Comparison of ENCODE assay signal across 13 cellular contexts in the genomic region with DNA sequence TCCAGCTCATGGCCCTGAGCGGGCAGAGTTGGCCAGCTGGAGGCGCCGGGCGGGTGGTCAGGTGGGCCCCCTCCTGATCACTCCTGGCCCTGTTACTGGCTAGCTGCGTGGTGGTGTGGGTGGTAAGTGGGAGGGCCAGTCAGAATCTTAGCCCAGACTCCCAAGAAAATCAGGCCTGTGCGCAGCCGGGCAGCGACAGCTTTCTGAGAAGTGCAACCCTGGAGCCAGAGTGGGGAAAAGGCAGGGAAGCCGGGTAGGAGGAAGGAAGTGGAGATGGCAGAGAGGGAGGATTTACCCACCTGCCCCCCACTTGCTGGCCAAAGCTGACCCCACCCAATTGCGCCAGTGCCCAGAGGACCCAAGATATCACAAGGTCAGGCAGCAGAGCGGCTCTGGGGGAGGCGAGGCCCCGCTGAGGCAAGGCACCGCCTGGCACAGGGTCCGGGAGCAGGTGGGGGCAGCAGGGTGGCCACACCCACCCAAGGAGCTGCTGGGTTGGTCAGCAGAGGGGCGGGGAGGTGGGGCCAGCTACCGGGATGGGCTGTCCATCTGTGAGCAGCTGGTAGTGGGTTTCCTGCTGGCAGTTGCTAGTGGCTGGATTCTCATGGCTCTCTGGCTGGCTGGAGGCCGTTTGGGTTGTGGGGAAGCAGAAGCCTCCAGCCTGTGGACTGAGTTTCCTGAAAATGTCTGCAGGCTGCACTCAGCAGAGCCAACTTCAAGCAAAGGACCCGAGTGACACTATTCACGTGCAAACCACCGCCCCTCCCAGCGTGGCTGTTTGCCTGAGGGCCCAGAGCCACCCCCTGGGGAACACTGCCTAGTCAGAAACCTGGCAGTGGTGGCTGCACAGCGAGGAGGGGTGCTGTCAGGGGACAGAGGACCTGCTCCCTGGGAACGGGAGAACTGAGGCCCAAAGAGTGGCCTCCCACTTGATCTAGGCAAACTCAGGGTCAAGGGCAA.
DNase-seq lines count a peak whose midpoint lies in the region; ATAC-seq and TF ChIP-seq lines count a peak whose summit lies in the region.
"Had no signal": no experiment of that assay in that cellular context is flagged by ENCODE, and none has a peak within 500 bp of the region (broad histone marks: within the 10 kb centered on the region; RNA-seq: fewer than 3 reads in every experiment).

No MANE protein-coding gene starts in this region.

- no peak overlapping the region for H3K4me3 ChIP-seq in testis
- H3K4me3 ChIP-seq: psoas muscle had no signal

- H3K36me3 ChIP-seq in testis (ENCODE audit: low read depth, missing control alignments), result no peaks in the 10 kb centered on the region
- H3K36me3 ChIP-seq: brain microvascular endothelial cell had no signal

- H3K4me1 Mint-ChIP-seq in stimulated activated memory B cell treated with anti-CD40 and anti-IgM and Interleukin-4, amounts not matched to agents 10 μg/mL and 1 μg/mL and 100 μg/mL, for 72 hours, result peaks cover 8% of the 10 kb centered on the region

- ATAC-seq in stimulated activated memory B cell treated with anti-CD40 and anti-IgM and Interleukin-4, amounts not matched to agents 10 μg/mL and 1 μg/mL and 100 μg/mL, for 72 hours, result no peak
- ATAC-seq: psoas muscle had no signal

- H3K4me1 ChIP-seq in testis, result peaks cover 23% of the 10 kb centered on the region
- H3K4me1 ChIP-seq: psoas muscle had no signal

- H3K27ac Mint-ChIP-seq in stimulated activated memory B cell treated with anti-CD40 and anti-IgM and Interleukin-4, amounts not matched to agents 10 μg/mL and 1 μg/mL and 100 μg/mL, for 72 hours, result no peak overlapping the region

- H3K9me3 Mint-ChIP-seq in stimulated activated memory B cell treated with anti-CD40 and anti-IgM and Interleukin-4, amounts not matched to agents 10 μg/mL and 1 μg/mL and 100 μg/mL, for 72 hours, result no peaks in the 10 kb centered on the region

- TF ChIP-seq CTCF in testis (IDR thresholded peaks at IDR 0.05), result no peak

- peaks cover 60% of the 10 kb centered on the region for H3K27me3 Mint-ChIP-seq in stimulated activated memory B cell treated with anti-CD40 and anti-IgM and Interleukin-4, amounts not matched to agents 10 μg/mL and 1 μg/mL and 100 μg/mL, for 72 hours

- H3K27me3 ChIP-seq in testis, result no peaks in the 10 kb centered on the region
- H3K27me3 ChIP-seq: brain microvascular endothelial cell had no signal

- H3K4me3 Mint-ChIP-seq in stimulated activated memory B cell treated with anti-CD40 and anti-IgM and Interleukin-4, amounts not matched to agents 10 μg/mL and 1 μg/mL and 100 μg/mL, for 72 hours, result no peak overlapping the region

- DNase-seq in NCI-H345 (lab: John Stamatoyannopoulos, UW) (peak; percentile 5), NCI-H345 treated with DMSO at 0.1 percent for 48 hours (lab: John Stamatoyannopoulos, UW; ENCODE audit: unreplicated experiment) (no peak), SHP77 treated with DMSO at 0.1 percent for 48 hours (lab: John Stamatoyannopoulos, UW) (peak; percentile 11), kidney glomerular epithelial cell (lab: John Stamatoyannopoulos, UW) (peak; percentile 34), testis (peak; percentile 79), DMS53 treated with DMSO at 0.1 percent for 48 hours (lab: John Stamatoyannopoulos, UW; ENCODE audit: unreplicated experiment) (no peak), glomerular visceral epithelial cell (ENCODE audit: extremely low spot score) (no peak)
- DNase-seq: activated T-cell treated with anti-CD3 and anti-CD28 coated beads for 4 hours, brain microvascular endothelial cell, T1000 had no signal

- WGBS in testis, 2 donors, result 48 to 64% methylated on average over 15 to 21 of the region's 24 CpGs

- H3K9me3 ChIP-seq in testis, result no peaks in the 10 kb centered on the region
- H3K9me3 ChIP-seq: psoas muscle had no signal

- intact Hi-C loops in testis (cut with DNase I; ENCODE audit: low total_unique reads), result loop anchor here (10.0 kb wide), 2 partner anchors 59 to 209 kb away; no protein-coding TSS in a partner anchor

- H3K36me3 Mint-ChIP-seq in stimulated activated memory B cell treated with anti-CD40 and anti-IgM and Interleukin-4, amounts not matched to agents 10 μg/mL and 1 μg/mL and 100 μg/mL, for 72 hours, result no peaks in the 10 kb centered on the region

- TF ChIP-seq POLR2A in testis (IDR thresholded peaks at IDR 0.05), result no peak

- peak overlapping the region; percentile 12 to 71 for H3K27ac ChIP-seq in testis
- H3K27ac ChIP-seq: brain microvascular endothelial cell, KMS-11, psoas muscle had no signal

Comparison
In these comparisons a context has a peak if more than half of its experiments do, and no peak if none do; other contexts are left out.
1. DNase-seq: peak in NCI-H345 (single experiment), SHP77 treated with DMSO at 0.1 percent for 48 hours (single experiment), kidney glomerular epithelial cell (single experiment) and testis (single experiment); none in NCI-H345 treated with DMSO at 0.1 percent for 48 hours (single experiment), DMS53 treated with DMSO at 0.1 percent for 48 hours (single experiment) and glomerular visceral epithelial cell (single experiment).